23 cellular contexts compared by ENCODE assay signal in genomic region chr10:26821699-26822542, GRCh38. TPM values are rescaled to one million over a fixed set of nuclear protein-coding genes. Genes with fewer than 3 reads are reported as not detected.
DNase-seq lines count a peak whose midpoint lies in the region; ATAC-seq and TF ChIP-seq lines count a peak whose summit lies in the region.
"Had no signal": no experiment of that assay in that cellular context is flagged by ENCODE, and none has a peak within 500 bp of the region (broad histone marks: within the 10 kb centered on the region; RNA-seq: fewer than 3 reads in every experiment).

No MANE protein-coding gene starts in this region.

- no peak for TF ChIP-seq CTCF in VCaP (conservative IDR thresholded peaks at IDR 0.05)
- no peak for TF ChIP-seq CTCF in natural killer cell (IDR thresholded peaks at IDR 0.05)
- TF ChIP-seq CTCF in suprapubic skin (IDR thresholded peaks at IDR 0.05), result no peak

- H3K36me3 Mint-ChIP-seq in activated T-cell treated with anti-CD3 and anti-CD28 coated beads, Interleukin-2, amount 50 U/mL, for 72 hours (ENCODE audit: insufficient read depth in 2 of 2), result peaks cover 5 to 13% of the 10 kb centered on the region in 2 donors
- no peaks in the 10 kb centered on the region for H3K36me3 Mint-ChIP-seq in natural killer cell

- H3K9me3 Mint-ChIP-seq in activated T-cell treated with anti-CD3 and anti-CD28 coated beads, Interleukin-2, amount 50 U/mL, for 72 hours, result peaks cover 0 to 2% of the 10 kb centered on the region in 2 donors
- no peaks in the 10 kb centered on the region for H3K9me3 Mint-ChIP-seq in natural killer cell
- H3K9me3 Mint-ChIP-seq: dendritic cell treated with granulocyte-macrophage colony-stimulating factor and Interleukin-4, amounts not matched to agents 40 ng/mL and 50 ng/mL, for 4 days had no signal

- peaks cover 47% of the 10 kb centered on the region for H3K4me1 Mint-ChIP-seq in activated T-cell treated with anti-CD3 and anti-CD28 coated beads, Interleukin-2, amount 50 U/mL, for 72 hours (ENCODE audit: low read depth)
- H3K4me1 Mint-ChIP-seq in natural killer cell, result peaks cover 76 to 78% of the 10 kb centered on the region in 2 donors

- H3K9me3 ChIP-seq in suprapubic skin, result no peaks in the 10 kb centered on the region
- H3K9me3 ChIP-seq: BE2C, breast epithelium, gastrocnemius medialis, neutrophil, spleen, testis had no signal

- H3K27ac ChIP-seq in VCaP (peak overlapping the region; percentile 27; the same call in 1 of the 2 replicates), suprapubic skin (no peak overlapping the region)
- H3K27ac ChIP-seq: breast epithelium, gastrocnemius medialis, neutrophil, spleen, testis had no signal

- intact Hi-C loops in natural killer cell (cut with micrococcal nuclease), result no loop called here

- peak; percentile 31 to 68 for ATAC-seq in activated T-cell treated with anti-CD3 and anti-CD28 coated beads, Interleukin-2, amount 50 U/mL, for 72 hours (replicated peaks in 1 of 2)
- ATAC-seq in natural killer cell (peak; percentile 68 to 73 (median 70)), HG03469 (IDR thresholded peaks at IDR 0.05; ENCODE audit: unreplicated experiment) (no peak)
- ATAC-seq: gastrocnemius medialis, left colon, Right ventricle myocardium inferior had no signal

- TF ChIP-seq POLR2A in suprapubic skin (IDR thresholded peaks at IDR 0.05), result no peak

- H3K36me3 ChIP-seq in suprapubic skin, result peaks cover 2% of the 10 kb centered on the region
- H3K36me3 ChIP-seq: BE2C, breast epithelium, gastrocnemius medialis had no signal

- H3K4me3 Mint-ChIP-seq in activated T-cell treated with anti-CD3 and anti-CD28 coated beads, Interleukin-2, amount 50 U/mL, for 72 hours, result peak overlapping the region in 1 of 2 donors; percentile 54
- no peak overlapping the region for H3K4me3 Mint-ChIP-seq in natural killer cell
- H3K4me3 Mint-ChIP-seq: dendritic cell treated with granulocyte-macrophage colony-stimulating factor and Interleukin-4, amounts not matched to agents 40 ng/mL and 50 ng/mL, for 4 days; mesothelial cell of epicardium had no signal

- TF ChIP-seq EP300 in suprapubic skin (IDR thresholded peaks at IDR 0.05), result no peak

- no peak overlapping the region for H3K4me3 ChIP-seq in suprapubic skin
- H3K4me3 ChIP-seq: breast epithelium, gastrocnemius medialis, spleen, testis had no signal

- no peak for DNase-seq in activated T-cell treated with anti-CD3 and anti-CD28 coated beads, Interleukin-2, amount 50 U/mL, for 72 hours
- DNase-seq in activated T-cell treated with anti-CD3 and anti-CD28 coated beads for 4 hours, result no peak
- DNase-seq in H4 (ENCODE audit: low spot score), result peak; percentile 3
- no peak for DNase-seq in natural killer cell
- no peak for DNase-seq in hepatic stellate cell (ENCODE audit: low spot score)
- DNase-seq in suprapubic skin (ENCODE audit: low spot score in 2 of 2), result no peak
- DNase-seq: activated naive CD4-positive, alpha-beta T cell treated with anti-CD3 and anti-CD28 coated beads, Interleukin-2, amount 50 U/mL, for 16 hours; BE2C; gastrocnemius medialis; GF-D8; KBM-7; left colon; NCI-H1105 treated with DMSO at 0.1 percent for 48 hours; spleen; stimulated activated CD8-positive, alpha-beta memory T cell treated with anti-CD3 and anti-CD28 coated beads, Interleukin-4, amount 100 ng/mL, for 48 hours; testis had no signal

- 95% methylated on average over 3 of the region's 3 CpGs for WGBS in suprapubic skin

- no peaks in the 10 kb centered on the region for H3K27me3 Mint-ChIP-seq in activated T-cell treated with anti-CD3 and anti-CD28 coated beads, Interleukin-2, amount 50 U/mL, for 72 hours (ENCODE audit: low read depth)
- H3K27me3 Mint-ChIP-seq in natural killer cell (ENCODE audit: low read depth in 2 of 2), result no peaks in the 10 kb centered on the region
- H3K27me3 Mint-ChIP-seq: dendritic cell treated with granulocyte-macrophage colony-stimulating factor and Interleukin-4, amounts not matched to agents 40 ng/mL and 50 ng/mL, for 4 days had no signal

- H3K27me3 ChIP-seq in suprapubic skin, result no peaks in the 10 kb centered on the region
- H3K27me3 ChIP-seq: BE2C, breast epithelium, gastrocnemius medialis, neutrophil, spleen, testis had no signal

- peak overlapping the region; percentile 51 for H3K27ac Mint-ChIP-seq in activated T-cell treated with anti-CD3 and anti-CD28 coated beads, Interleukin-2, amount 50 U/mL, for 72 hours
- H3K27ac Mint-ChIP-seq in natural killer cell, result peak overlapping the region; percentile 6 to 72
- H3K27ac Mint-ChIP-seq: dendritic cell treated with granulocyte-macrophage colony-stimulating factor and Interleukin-4, amounts not matched to agents 40 ng/mL and 50 ng/mL, for 4 days; mesothelial cell of epicardium had no signal

- H3K4me1 ChIP-seq in suprapubic skin, result no peaks in the 10 kb centered on the region
- H3K4me1 ChIP-seq: BE2C, breast epithelium had no signal

RNA-seq across cellular contexts. Expression of gene ABI1, which starts 38.8 kb away (rescaled TPM):
- total RNA-seq in activated T-cell treated with anti-CD3 and anti-CD28 coated beads, Interleukin-2, amount 50 U/mL, for 72 hours, result 10 to 100 TPM; 71.0 to 86.2 TPM
- 22.3 and 28.2 TPM in 2 replicates for total RNA-seq in H4 (2014; rRNA removed; shearing (Covaris generic))
- total RNA-seq in natural killer cell (100 to 1,000 TPM in 2 of 3 donors, 10 to 100 TPM in 1; 94.8 to 116 (median 113) TPM), suprapubic skin (10 to 100 TPM; 62.9 to 78.8 (median 71.8) TPM)
